11 cellular contexts compared by ENCODE assay signal in genomic region chr11:14308897-14309387, GRCh38. TPM values are rescaled to one million over a fixed set of nuclear protein-coding genes. Genes with fewer than 3 reads are reported as not detected.
DNase-seq lines count a peak whose midpoint lies in the region; ATAC-seq and TF ChIP-seq lines count a peak whose summit lies in the region.
"Had no signal": no experiment of that assay in that cellular context is flagged by ENCODE, and none has a peak within 500 bp of the region (broad histone marks: within the 10 kb centered on the region; RNA-seq: fewer than 3 reads in every experiment).

No MANE protein-coding gene starts in this region.

- no peak overlapping the region for H3K27ac ChIP-seq in right cardiac atrium (ENCODE audit: low read length)

- intact Hi-C loops in CD14-positive monocyte (cut with micrococcal nuclease) (no loop called here), right cardiac atrium (cut with DNase I) (loop anchor here in 1 of 4 donors (5.0 kb wide), 1 partner anchor 133 kb away; no protein-coding TSS in a partner anchor)

- H3K4me3 Mint-ChIP-seq in CD14-positive monocyte, result no peak overlapping the region
- H3K4me3 Mint-ChIP-seq: T-helper 2 cell treated with Interferon-gamma antibody and Interleukin-4, amounts not matched to agents 5 μg/mL and 100 μg/mL, for 36 hours had no signal

- H3K27me3 ChIP-seq in adipocyte (replicated peaks; ENCODE audit: control insufficient read depth, insufficient read depth, low read length) (no peaks in the 10 kb centered on the region), right cardiac atrium (ENCODE audit: control insufficient read depth, insufficient read depth) (no peaks in the 10 kb centered on the region)

- H3K27me3 Mint-ChIP-seq in CD14-positive monocyte (ENCODE audit: low read depth in 3 of 3), result peaks cover 0 to 2% (median 1%) of the 10 kb centered on the region in 3 donors

- H3K9ac ChIP-seq in adipocyte (ENCODE audit: low read length), result peak overlapping the region; percentile 16

- no peaks in the 10 kb centered on the region for H3K4me1 Mint-ChIP-seq in CD14-positive monocyte

- H3K36me3 Mint-ChIP-seq in CD14-positive monocyte, result no peaks in the 10 kb centered on the region

- H3K4me1 ChIP-seq in adipocyte (ENCODE audit: control insufficient read depth, insufficient read depth, low read length), result peaks cover 56% of the 10 kb centered on the region
- peaks cover 9% of the 10 kb centered on the region for H3K4me1 ChIP-seq in right cardiac atrium (ENCODE audit: control insufficient read depth, insufficient read depth, low read length)

- ATAC-seq in GM19463 (IDR thresholded peaks at IDR 0.05; ENCODE audit: unreplicated experiment), result peak; percentile 49
- peak; percentile 11 for ATAC-seq in HG03060 (IDR thresholded peaks at IDR 0.05; ENCODE audit: low read depth, unreplicated experiment)
- ATAC-seq in right cardiac atrium, result no peak

- WGBS in right cardiac atrium, result 85% methylated on average over 1 of the region's 1 CpG

- no peaks in the 10 kb centered on the region for H3K36me3 ChIP-seq in adipocyte (ENCODE audit: control insufficient read depth, insufficient read depth, low read length, severe bottlenecking)

- no peak overlapping the region for H3K27ac Mint-ChIP-seq in CD14-positive monocyte
- H3K27ac Mint-ChIP-seq: T-helper 2 cell treated with Interferon-gamma antibody and Interleukin-4, amounts not matched to agents 5 μg/mL and 100 μg/mL, for 36 hours had no signal

- DNase-seq in CD14-positive monocyte (ENCODE audit: low spot score) (no peak), adipocyte (ENCODE audit: low read depth) (no peak), right cardiac atrium (no peak), DMS79 (lab: John Stamatoyannopoulos, UW) (no peak), AML-193 (lab: John Stamatoyannopoulos, UW) (no peak)
- DNase-seq in activated effector memory CD4-positive, alpha-beta T cell treated with anti-CD3 and anti-CD28 coated beads, Interleukin-2, amount 50 U/mL, for 16 hours, result no peak
- DNase-seq: cerebellar nuclear complex, retina had no signal

- TF ChIP-seq CTCF in CD14-positive monocyte (IDR thresholded peaks at IDR 0.05), result peak; percentile 6

- H3K9me3 Mint-ChIP-seq in CD14-positive monocyte, result no peaks in the 10 kb centered on the region
- H3K9me3 Mint-ChIP-seq: T-helper 2 cell treated with Interferon-gamma antibody and Interleukin-4, amounts not matched to agents 5 μg/mL and 100 μg/mL, for 36 hours had no signal

- H3K4me3 ChIP-seq in adipocyte (ENCODE audit: low read length), result no peak overlapping the region
- no peak overlapping the region for H3K4me3 ChIP-seq in right cardiac atrium (ENCODE audit: low read length)

- H3K9me3 ChIP-seq in adipocyte (ENCODE audit: control insufficient read depth, low read length), result no peaks in the 10 kb centered on the region
- no peaks in the 10 kb centered on the region for H3K9me3 ChIP-seq in right cardiac atrium (ENCODE audit: control insufficient read depth, low read length)

RNA-seq across cellular contexts. Expression of gene RRAS2, which starts 50.0 kb away (rescaled TPM):
- under 1 TPM in 1 of 2 donors, not detected in 1; 0.19 TPM for polyA plus RNA-seq in CD14-positive monocyte
- total RNA-seq in right cardiac atrium, result 10 to 100 TPM; 23.9 to 32.7 (median 29.8) TPM
- 28.2 TPM for polyA plus RNA-seq in right cardiac atrium

Comparison
In these comparisons a context has a peak if more than half of its experiments do, and no peak if none do; other contexts are left out.
1. ATAC-seq: peak in GM19463 (single experiment) and HG03060 (single experiment); none in right cardiac atrium (0 of 2).
2. RNA of gene RRAS2, which starts 50.0 kb away (polyA plus RNA-seq): 28.2 TPM in right cardiac atrium (single experiment); 0.19 TPM in CD14-positive monocyte; every median in the first group is over 10 times any median in the second.